Comparison of ENCODE assay signal across 2 cellular contexts in genomic region chr2:233060500-233061006, GRCh38.
TF ChIP-seq lines count a peak whose summit lies in the region.

No MANE protein-coding gene starts in this region.

TF ChIP-seq in IMR-90, 13 proteins besides CTCF, POLR2A, EP300 and RAD21:
- no peak for TF ChIP-seq MAFK (IDR thresholded peaks at IDR 0.05; ENCODE audit: low read depth, low read length)
- no peak for TF ChIP-seq CHD1 (IDR thresholded peaks at IDR 0.05; ENCODE audit: low read depth, low read length)
- TF ChIP-seq MXI1 (IDR thresholded peaks at IDR 0.05; ENCODE audit: borderline replicate concordance, low read depth, low read length) = no peak
- no peak for TF ChIP-seq MAZ (IDR thresholded peaks at IDR 0.05; ENCODE audit: borderline replicate concordance, low read depth, low read length)
- TF ChIP-seq ELK1 (IDR thresholded peaks at IDR 0.05; ENCODE audit: borderline replicate concordance, low read depth, low read length) = no peak
TF ChIP-seq in IMR-90: peak in this region for 0.

TF ChIP-seq in endothelial cell of umbilical vein, 7 proteins besides CTCF, POLR2A, EP300 and RAD21:
- no peak for TF ChIP-seq MYC (IDR thresholded peaks at IDR 0.05; ENCODE audit: low read depth, low read length)
- no peak for TF ChIP-seq JUN (IDR thresholded peaks at IDR 0.05; ENCODE audit: borderline replicate concordance, insufficient read depth, insufficient read length, low read depth)
- no peak for TF ChIP-seq FOS (IDR thresholded peaks at IDR 0.05; ENCODE audit: borderline replicate concordance, insufficient read depth, low read length)
- no peak for TF ChIP-seq POLR2AphosphoS5 (IDR thresholded peaks at IDR 0.05; ENCODE audit: insufficient read depth, low read depth, low read length)
TF ChIP-seq in endothelial cell of umbilical vein: peak in this region for 0.
